Comparison of ENCODE assay signal across 8 cellular contexts in the genomic region with DNA sequence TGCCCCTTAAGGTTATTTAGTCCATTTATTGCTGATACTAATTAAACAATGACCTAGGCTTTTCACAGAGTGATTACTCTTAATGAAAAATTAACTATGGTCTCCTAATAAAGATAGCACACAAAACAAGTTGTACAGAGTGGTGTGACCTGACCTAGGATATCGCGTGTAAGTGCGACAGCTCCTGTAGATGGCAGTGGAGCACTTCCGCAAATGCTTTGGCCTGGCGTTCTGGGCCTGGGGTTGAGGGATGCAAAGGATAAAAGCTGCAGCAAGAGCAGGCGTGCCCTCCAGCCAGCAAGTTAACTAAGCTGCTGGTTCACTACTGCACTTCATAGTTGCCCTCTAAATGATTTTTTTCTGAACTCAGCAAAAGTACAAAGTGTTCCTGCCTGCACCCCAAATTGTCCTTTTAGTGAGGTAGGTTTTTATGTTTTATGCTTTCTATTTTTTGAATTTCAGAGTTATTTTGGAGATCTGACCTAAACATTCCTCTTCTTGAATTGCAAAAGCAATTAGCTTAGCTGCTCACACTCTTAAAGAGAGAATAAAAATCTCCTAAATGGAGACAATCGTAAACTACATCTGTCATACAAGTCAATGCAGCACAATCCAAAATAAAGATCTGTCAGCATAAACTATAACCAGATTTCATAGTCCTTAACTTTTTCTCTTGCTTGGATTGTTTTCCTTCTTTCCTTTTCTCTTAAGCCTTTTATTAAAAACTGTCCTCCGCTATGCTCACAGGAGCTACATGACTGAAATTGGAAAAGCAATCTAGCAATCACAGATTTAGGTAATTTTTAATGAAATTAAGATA.
DNase-seq lines count a peak whose midpoint lies in the region; ATAC-seq, FAIRE-seq and TF ChIP-seq lines count a peak whose summit lies in the region.

No MANE protein-coding gene starts in this region.

- CTCF ChIA-PET in A549 (lab: Yijun Ruan, JAX): interaction anchor here (0.5 to 3.5 kb wide), 71 partner anchors 9 to 1295 kb away, joined by 3 to 30 read pairs (median 4); no protein-coding TSS in a partner anchor

- TF ChIP-seq RAD21 in A549 (conservative IDR thresholded peaks at IDR 0.05 in 1 of 2, IDR thresholded peaks at IDR 0.05 in 1 of 2): peak; percentile 96

- no peak for TF ChIP-seq EP300 in A549 (IDR thresholded peaks at IDR 0.05)

- H3K27me3 ChIP-seq in heart left ventricle: no peaks in the 10 kb centered on the region

- ATAC-seq in A549 (peak; percentile 97 to 100), HG03175 (IDR thresholded peaks at IDR 0.05; ENCODE audit: unreplicated experiment) (peak; percentile 77), heart left ventricle (peak; percentile 82 to 91 (median 88)), HG02623 (IDR thresholded peaks at IDR 0.05; ENCODE audit: unreplicated experiment) (no peak)
- ATAC-seq in activated T-helper 17 cell treated with anti-CD3 and anti-CD28 coated beads, Interleukin-2, amount 50 U/mL, for 72 hours (replicated peaks): peak; percentile 32

- DNase-seq in A549 (ENCODE audit: low read depth in 1 of 2, low spot score in 1 of 2) (peak; percentile 24 to 87), NCI-H446 (lab: John Stamatoyannopoulos, UW) (peak; percentile 52 to 86), heart left ventricle (peak; percentile 43 to 67 (median 60)), pulmonary artery endothelial cell (ENCODE audit: low read depth, low spot score) (peak; percentile 49)

- peak; percentile 90 for TF ChIP-seq CTCF in A549 (IDR thresholded peaks at IDR 0.05)
- TF ChIP-seq CTCF in GM12875 (IDR thresholded peaks at IDR 0.05; ENCODE audit: borderline replicate concordance, insufficient read depth, low read depth, low read length): peak; percentile 65; the same call in 1 of the 2 replicates
- TF ChIP-seq CTCF in heart left ventricle (IDR thresholded peaks at IDR 0.05): peak; percentile 54 to 80 (median 71)

- 31% methylated on average over 8 of the region's 8 CpGs for WGBS in A549 (ENCODE audit: missing lambda C conversion rate)
- WGBS in heart left ventricle, 4 donors: 34 to 38% (median 36%) methylated on average over 8 of the region's 8 CpGs

- no peak for TF ChIP-seq POLR2A in A549 (IDR thresholded peaks at IDR 0.05; ENCODE audit: low read length)
- TF ChIP-seq POLR2A in heart left ventricle (IDR thresholded peaks at IDR 0.05): no peak

- H3K27ac ChIP-seq in A549 (peak overlapping the region; percentile 9 to 11; a peak in 3 of 6 replicates), heart left ventricle (no peak overlapping the region)

- H3K36me3 Mint-ChIP-seq in activated T-helper 17 cell treated with anti-CD3 and anti-CD28 coated beads, Interleukin-2, amount 50 U/mL, for 72 hours (ENCODE audit: low read depth): no peaks in the 10 kb centered on the region

- H3K4me3 ChIP-seq in A549: no peak overlapping the region
- no peak overlapping the region for H3K4me3 ChIP-seq in GM12875 (ENCODE audit: low read depth, low read length)
- no peak overlapping the region for H3K4me3 ChIP-seq in heart left ventricle

- H3K27ac Mint-ChIP-seq in activated T-helper 17 cell treated with anti-CD3 and anti-CD28 coated beads, Interleukin-2, amount 50 U/mL, for 72 hours: no peak overlapping the region

- intact Hi-C loops in heart left ventricle (cut with DNase I): loop anchor here in 6 of 10 donors (2.0 to 10.0 kb wide), 5 partner anchors 196 to 614 kb away; no protein-coding TSS in a partner anchor

- H3K9me3 Mint-ChIP-seq in activated T-helper 17 cell treated with anti-CD3 and anti-CD28 coated beads, Interleukin-2, amount 50 U/mL, for 72 hours: no peaks in the 10 kb centered on the region

- peak; percentile 90 for FAIRE-seq in A549 (lab: Jason Lieb, UNC)

- POLR2A ChIA-PET in A549 (lab: Yijun Ruan, JAX): interaction anchor here (1.2 kb wide), 1 partner anchor 115 kb away, joined by 3 read pairs; no protein-coding TSS in a partner anchor

- no peak overlapping the region for H3K4me2 ChIP-seq in A549

- H3K9me3 ChIP-seq in A549 (no peaks in the 10 kb centered on the region), heart left ventricle (no peaks in the 10 kb centered on the region)

- H3K4me1 Mint-ChIP-seq in activated T-helper 17 cell treated with anti-CD3 and anti-CD28 coated beads, Interleukin-2, amount 50 U/mL, for 72 hours: no peaks in the 10 kb centered on the region

- peaks cover 9% of the 10 kb centered on the region for H3K27me3 Mint-ChIP-seq in activated T-helper 17 cell treated with anti-CD3 and anti-CD28 coated beads, Interleukin-2, amount 50 U/mL, for 72 hours

- H3K4me3 Mint-ChIP-seq in activated T-helper 17 cell treated with anti-CD3 and anti-CD28 coated beads, Interleukin-2, amount 50 U/mL, for 72 hours: no peak overlapping the region

- H3K4me1 ChIP-seq in A549 (peaks cover 25% of the 10 kb centered on the region), heart left ventricle (peaks cover 0 to 5% (median 0%) of the 10 kb centered on the region in 12 donors)

- no peaks in the 10 kb centered on the region for H3K36me3 ChIP-seq in heart left ventricle

TF ChIP-seq in A549, 52 proteins besides CTCF, POLR2A, EP300 and RAD21:
- TF ChIP-seq MAX (IDR thresholded peaks at IDR 0.05): peak; percentile 47; the same call in 1 of the 2 replicates
- peak; percentile 74 for TF ChIP-seq MAFK (IDR thresholded peaks at IDR 0.05; ENCODE audit: partially characterized antibody)
- peak; percentile 94 for TF ChIP-seq SMC3 (IDR thresholded peaks at IDR 0.05)
- no peak for TF ChIP-seq NPAS2 (CRISPR knock-in tag; IDR thresholded peaks at IDR 0.05; ENCODE audit: borderline replicate concordance)

Comparison
In these comparisons a context has a peak if more than half of its experiments do, and no peak if none do; other contexts are left out.
1. H3K27ac ChIP-seq: peak in A549 (2 of 2); none in heart left ventricle (0 of 12).
2. Peak in every context shown above with its lines, with median percentiles within 50 percentile points of each other: DNase-seq and CTCF ChIP-seq.